Comparison of ENCODE assay signal across 8 cellular contexts in the genomic region with DNA sequence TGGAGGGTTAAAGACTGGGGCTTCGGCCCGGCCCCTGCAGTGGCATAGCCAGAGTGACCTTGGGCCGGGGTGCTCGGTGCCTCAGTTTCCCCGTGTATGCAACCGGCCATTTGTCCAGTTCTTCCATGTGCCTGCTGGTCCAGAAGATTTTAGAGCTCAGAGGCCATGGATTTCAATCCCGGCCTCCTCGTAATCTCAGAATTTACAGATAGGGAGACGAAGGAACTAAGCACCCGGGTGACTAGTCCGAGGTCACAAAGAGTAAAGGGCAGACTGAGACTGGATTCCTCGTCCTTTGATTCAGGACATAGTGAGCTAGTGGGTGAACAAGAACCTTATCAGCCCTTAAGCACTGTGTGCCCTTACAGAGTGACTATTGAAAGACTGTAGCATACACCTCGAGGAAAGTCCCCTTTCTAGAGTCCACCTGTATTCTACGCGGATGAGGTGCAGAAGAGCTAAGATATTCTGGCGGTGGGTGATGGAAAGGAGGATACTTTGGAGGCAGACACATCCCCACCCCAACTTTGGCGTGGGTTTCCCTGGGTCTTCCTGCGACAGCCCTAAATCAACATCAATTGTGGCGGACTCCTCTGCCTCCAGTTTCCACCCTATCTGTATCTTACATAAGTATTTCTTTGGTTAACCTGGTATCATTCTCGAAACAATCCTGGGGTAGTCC. TPM values are rescaled to one million over a fixed set of nuclear protein-coding genes. Genes with fewer than 3 reads are reported as not detected.
DNase-seq lines count a peak whose midpoint lies in the region; ATAC-seq and TF ChIP-seq lines count a peak whose summit lies in the region.

No MANE protein-coding gene starts in this region.

- peaks cover 17% of the 10 kb centered on the region for H3F3A ChIP-seq in DOHH2 (ENCODE audit: control insufficient read depth, insufficient read depth)

- 0 out of 2 replicates have a peak overlapping the region, but pooled peaks have one; percentile 1 for H3K27ac ChIP-seq in DOHH2 (ENCODE audit: low read depth, low read length)
- H3K27ac ChIP-seq in lower lobe of right lung: peak overlapping the region; percentile 85
- peak overlapping the region; percentile 80 to 95 (median 88) for H3K27ac ChIP-seq in upper lobe of left lung

- peaks cover 46% of the 10 kb centered on the region for H3K4me1 ChIP-seq in DOHH2 (ENCODE audit: control insufficient read depth, low read length)
- H3K4me1 ChIP-seq in lower lobe of right lung: peaks cover 61% of the 10 kb centered on the region
- H3K4me1 ChIP-seq in upper lobe of left lung: peaks cover 29 to 50% (median 42%) of the 10 kb centered on the region in 4 donors

- peaks cover 3% of the 10 kb centered on the region; the same call in 1 of the 2 replicates for H4K20me1 ChIP-seq in DOHH2 (ENCODE audit: control insufficient read depth, insufficient read depth, low read depth, low read length)

- H3K9me3 ChIP-seq in DOHH2 (ENCODE audit: control insufficient read depth, insufficient read depth, low read length) (no peaks in the 10 kb centered on the region), lower lobe of right lung (no peaks in the 10 kb centered on the region), upper lobe of left lung (no peaks in the 10 kb centered on the region)

- TF ChIP-seq POLR2A in upper lobe of left lung (IDR thresholded peaks at IDR 0.05): peak in 1 of 4 donors; percentile 14

- no peaks in the 10 kb centered on the region for H3K27me3 ChIP-seq in DOHH2 (ENCODE audit: control insufficient read depth, low read length)
- H3K27me3 ChIP-seq in lower lobe of right lung (ENCODE audit: low read depth): no peaks in the 10 kb centered on the region
- H3K27me3 ChIP-seq in upper lobe of left lung: no peaks in the 10 kb centered on the region

- no peaks in the 10 kb centered on the region for H3K9me2 ChIP-seq in DOHH2 (replicated peaks; ENCODE audit: control insufficient read depth, low read length)

- peaks cover 93% of the 10 kb centered on the region for H3K79me2 ChIP-seq in DOHH2 (ENCODE audit: control insufficient read depth, low read length)

- intact Hi-C loops in lower lobe of right lung (cut with DNase I): no loop called here

- peaks cover 49% of the 10 kb centered on the region for H3K36me3 ChIP-seq in DOHH2 (ENCODE audit: control insufficient read depth, low read length)
- peaks cover 7% of the 10 kb centered on the region for H3K36me3 ChIP-seq in lower lobe of right lung
- peaks cover 0 to 7% (median 0%) of the 10 kb centered on the region in 4 donors for H3K36me3 ChIP-seq in upper lobe of left lung

- TF ChIP-seq CTCF in DOHH2 (IDR thresholded peaks at IDR 0.05; ENCODE audit: low read depth, low read length, poor library complexity, severe bottlenecking): no peak
- no peak for TF ChIP-seq CTCF in cardiac fibroblast (IDR thresholded peaks at IDR 0.05; ENCODE audit: low read depth, low read length)
- no peak for TF ChIP-seq CTCF in lower lobe of right lung (IDR thresholded peaks at IDR 0.05)
- no peak for TF ChIP-seq CTCF in upper lobe of left lung (IDR thresholded peaks at IDR 0.05)

- DNase-seq in NCI-H526 treated with DMSO at 0.1 percent for 48 hours (lab: John Stamatoyannopoulos, UW): peak; percentile 3
- DNase-seq in cardiac fibroblast (ENCODE audit: low read depth in 2 of 2): no peak
- no peak for DNase-seq in lower lobe of right lung
- no peak for DNase-seq in upper lobe of left lung
- no peak for DNase-seq in stimulated activated CD4-positive, alpha-beta T cell treated with anti-CD3 and anti-CD28 coated beads, Interleukin-4, amount 100 ng/mL, for 24 hours
- DNase-seq in NCI-H345 treated with DMSO at 0.1 percent for 48 hours (lab: John Stamatoyannopoulos, UW; ENCODE audit: unreplicated experiment): no peak
- no peak for DNase-seq in COR-L47 (lab: John Stamatoyannopoulos, UW)

- peak overlapping the region; percentile 82 for H3K4me2 ChIP-seq in DOHH2 (ENCODE audit: low read length)

- ATAC-seq in lower lobe of right lung (peak; percentile 35 to 40), upper lobe of left lung (ENCODE audit: low FRiP score in 2 of 2) (peak; percentile 22 to 23)

- peak overlapping the region; percentile 94 for H3K4me3 ChIP-seq in DOHH2 (ENCODE audit: low read length)
- peak overlapping the region; percentile 87 to 95 for H3K4me3 ChIP-seq in cardiac fibroblast (replicated peaks in 1 of 2; ENCODE audit: low read depth in 2 of 2, low read length in 2 of 2)
- peak overlapping the region; percentile 73 for H3K4me3 ChIP-seq in lower lobe of right lung
- H3K4me3 ChIP-seq in upper lobe of left lung: peak overlapping the region; percentile 40 to 88 (median 84)

- WGBS in upper lobe of left lung, 2 donors: 14 to 17% methylated on average over 13 to 20 of the region's 20 CpGs

- no peak for TF ChIP-seq EP300 in upper lobe of left lung (IDR thresholded peaks at IDR 0.05)

RNA-seq across cellular contexts. Expression of a gene that starts 0.6 kb away (rescaled TPM):
- total RNA-seq in lower lobe of right lung: 48.4 TPM
- total RNA-seq in upper lobe of left lung: 10 to 100 TPM; 10.5 to 44.7 (median 28.5) TPM

RNA-seq across cellular contexts. Expression of a gene that starts 0.9 kb away (rescaled TPM):
- total RNA-seq in lower lobe of right lung (84.6 TPM), upper lobe of left lung (10 to 100 TPM; 36.5 to 72.3 (median 50.0) TPM)

RNA-seq across cellular contexts. Expression of a gene that starts 53.4 kb away (rescaled TPM):
- total RNA-seq in lower lobe of right lung (29.1 TPM), upper lobe of left lung (10 to 100 TPM; 17.7 to 41.9 (median 28.4) TPM)

RNA-seq across cellular contexts. Expression of a gene that starts 53.5 kb away (rescaled TPM):
- total RNA-seq in lower lobe of right lung (12.6 TPM), upper lobe of left lung (10 to 100 TPM in 5 of 6 donors, 1 to 10 TPM in 1; 7.1 to 18.2 (median 15.0) TPM)

Comparison
In these comparisons a context has a peak if more than half of its experiments do, and no peak if none do; other contexts are left out.
1. H3K27ac ChIP-seq: peak in every context shown above with its lines; median percentile 88 in upper lobe of left lung; 85 in lower lobe of right lung; 1 in DOHH2.